Comparison of ENCODE assay signal across 30 cellular contexts in genomic region chr19:2963122-2963521, GRCh38. TPM values are rescaled to one million over a fixed set of nuclear protein-coding genes. Genes with fewer than 3 reads are reported as not detected.
"Had no signal": no experiment of that assay in that cellular context is flagged by ENCODE, and none has a peak within 500 bp of the region (broad histone marks: within the 10 kb centered on the region; RNA-seq: fewer than 3 reads in every experiment).

No MANE protein-coding gene starts in this region.

- H2AFZ ChIP-seq: neural progenitor cell, parathyroid adenoma had no signal

- H3K27me3 Mint-ChIP-seq: progenitor cell of endocrine pancreas; stimulated activated naive CD8-positive, alpha-beta T cell treated with anti-CD3 and anti-CD28 coated beads, Interleukin-15, amount 100 ng/mL, for 72 hours; type B pancreatic cell had no signal

- H3K36me3 ChIP-seq: neural progenitor cell, ovary, spleen, suprapubic skin, tibial artery, transverse colon, upper lobe of right lung, uterus had no signal

- H3K9me3 ChIP-seq: ovary, psoas muscle, spleen, suprapubic skin, testis, tibial artery, transverse colon, upper lobe of right lung, uterus had no signal

- H3K4me2 ChIP-seq: neural progenitor cell, smooth muscle cell had no signal

- ATAC-seq: stimulated activated memory B cell treated with anti-CD40 and anti-IgM and Interleukin-4, amounts not matched to agents 10 μg/mL and 1 μg/mL and 100 μg/mL, for 72 hours; stimulated activated naive CD8-positive, alpha-beta T cell treated with anti-CD3 and anti-CD28 coated beads, Interleukin-15, amount 100 ng/mL, for 72 hours; stimulated activated naive CD8-positive, alpha-beta T cell treated with anti-CD3 and anti-CD28 coated beads, Interleukin-15, Interleukin-2, amounts not matched to agents 100 U/mL and 50 U/mL, for 24 hours; upper lobe of right lung had no signal

- H3K36me3 Mint-ChIP-seq: natural killer cell; neural progenitor cell; stimulated activated memory B cell treated with anti-CD40 and anti-IgM and Interleukin-4, amounts not matched to agents 10 μg/mL and 1 μg/mL and 100 μg/mL, for 72 hours; type B pancreatic cell had no signal

- DNase-seq: natural killer cell; occipital lobe; ovary; posterior cingulate gyrus; psoas muscle; right cardiac atrium; spleen; stimulated activated CD4-positive, alpha-beta T cell treated with anti-CD3 and anti-CD28 coated beads, Interleukin-12 subunit alpha, Interleukin-12 subunit beta, amount 100 ng/mL, for 4 hours; stimulated activated CD4-positive, alpha-beta T cell treated with anti-CD3 and anti-CD28 coated beads, Interleukin-1b, Interleukin-23, amount 100 ng/mL, for 48 hours; stimulated activated CD4-positive, alpha-beta T cell treated with anti-CD3 and anti-CD28 coated beads, Interleukin-4, amount 100 ng/mL, for 1 hour; stimulated activated CD4-positive, alpha-beta T cell treated with anti-CD3 and anti-CD28 coated beads, Interleukin-4, amount 100 ng/mL, for 4 hours; stimulated activated CD8-positive, alpha-beta memory T cell treated with anti-CD3 and anti-CD28 coated beads, Interleukin-4, amount 100 ng/mL, for 48 hours; stimulated activated naive CD4-positive, alpha-beta T cell; stimulated activated naive CD8-positive, alpha-beta T cell treated with anti-CD3 and anti-CD28 coated beads, Interleukin-15, amount 100 ng/mL, for 72 hours; stimulated activated naive CD8-positive, alpha-beta T cell treated with anti-CD3 and anti-CD28 coated beads, Interleukin-15, Interleukin-2, amounts not matched to agents 100 U/mL and 50 U/mL, for 24 hours; substantia nigra; testis; tibial artery; transverse colon; upper lobe of right lung; uterus had no signal

- H3K4me3 ChIP-seq: neural progenitor cell, ovary, psoas muscle, skin epidermis, smooth muscle cell, spleen, testis, tibial artery, transverse colon, upper lobe of right lung, uterus had no signal

- H3K4me1 Mint-ChIP-seq: natural killer cell; stimulated activated naive CD8-positive, alpha-beta T cell treated with anti-CD3 and anti-CD28 coated beads, Interleukin-15, amount 100 ng/mL, for 72 hours had no signal

- H3K9ac ChIP-seq: neural progenitor cell, parathyroid adenoma had no signal

- H3K79me2 ChIP-seq: parathyroid adenoma had no signal

- H3K4me3 Mint-ChIP-seq: natural killer cell; neural progenitor cell; stimulated activated memory B cell treated with anti-CD40 and anti-IgM and Interleukin-4, amounts not matched to agents 10 μg/mL and 1 μg/mL and 100 μg/mL, for 72 hours; stimulated activated naive CD8-positive, alpha-beta T cell treated with anti-CD3 and anti-CD28 coated beads, Interleukin-15, amount 100 ng/mL, for 72 hours; type B pancreatic cell had no signal

- H3K27ac ChIP-seq: neural progenitor cell, ovary, parathyroid adenoma, psoas muscle, skin epidermis, suprapubic skin, testis, tibial artery, transverse colon, upper lobe of right lung, uterus had no signal

- H3K9me3 Mint-ChIP-seq: natural killer cell; nephron; neural progenitor cell; stimulated activated naive CD8-positive, alpha-beta T cell treated with anti-CD3 and anti-CD28 coated beads, Interleukin-15, amount 100 ng/mL, for 72 hours; type B pancreatic cell had no signal

- H3K27me3 ChIP-seq: neural progenitor cell, ovary, spleen, suprapubic skin, testis, transverse colon, upper lobe of right lung, uterus had no signal

- H3K27ac Mint-ChIP-seq: natural killer cell; neural progenitor cell; progenitor cell of endocrine pancreas; stimulated activated memory B cell treated with anti-CD40 and anti-IgM and Interleukin-4, amounts not matched to agents 10 μg/mL and 1 μg/mL and 100 μg/mL, for 72 hours; stimulated activated naive CD8-positive, alpha-beta T cell treated with anti-CD3 and anti-CD28 coated beads, Interleukin-15, amount 100 ng/mL, for 72 hours; type B pancreatic cell had no signal

- H3K4me1 ChIP-seq: neural progenitor cell, testis, tibial artery, uterus had no signal

RNA-seq across cellular contexts. Expression of gene TLE6, which starts 14.2 kb away (rescaled TPM):
- total RNA-seq: transverse colon had no signal
